31 cellular contexts compared by ENCODE assay signal in the genomic region with DNA sequence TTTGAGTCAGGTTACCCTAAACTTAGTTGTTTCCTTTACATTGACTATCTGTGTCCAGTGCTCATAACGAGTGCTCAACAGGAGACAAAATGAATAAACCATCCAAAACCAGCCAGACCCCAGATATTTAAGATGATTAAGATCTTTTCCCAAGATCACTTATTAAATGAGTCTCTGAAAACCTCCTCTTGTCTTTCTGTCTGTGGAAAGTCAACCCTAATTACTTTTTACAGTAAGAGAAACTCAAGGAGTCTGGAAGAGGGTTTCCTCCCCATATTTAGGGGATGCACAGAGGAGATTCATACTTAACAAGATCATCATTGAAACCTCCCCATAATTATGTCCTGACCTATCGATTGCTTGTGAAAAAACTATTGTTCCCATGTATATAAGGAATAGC.
"Had no signal": no experiment of that assay in that cellular context is flagged by ENCODE, and none has a peak within 500 bp of the region (broad histone marks: within the 10 kb centered on the region; RNA-seq: fewer than 3 reads in every experiment).

No MANE protein-coding gene starts in this region.

- H3K27ac ChIP-seq: KMS-11, Peyer's patch had no signal

- H3K4me1 Mint-ChIP-seq: activated CD4-positive, alpha-beta T cell treated with anti-CD3 and anti-CD28 coated beads, Interleukin-2, amount 10 ng/mL, durations not matched to agents 24 days and 14 days; activated naive CD4-positive, alpha-beta T cell treated with anti-CD3 and anti-CD28 coated beads, Interleukin-2, amount 50 U/mL, for 24 hours; activated naive CD8-positive, alpha-beta T cell treated with anti-CD3 and anti-CD28 coated beads, Interleukin-2, amount 10 ng/mL, durations not matched to agents 7 days and 5 days had no signal

- ATAC-seq: activated CD8-positive, alpha-beta T cell treated with anti-CD3 and anti-CD28 coated beads for 36 hours; PC-3 had no signal

- H3K9me3 ChIP-seq: ascending aorta, Peyer's patch had no signal

- DNase-seq: activated CD4-positive, alpha-beta T cell treated with anti-CD3 and anti-CD28 coated beads, Interleukin-2, amount 10 ng/mL, durations not matched to agents 24 days and 14 days; activated CD4-positive, alpha-beta T cell treated with anti-CD3 and anti-CD28 coated beads, Interleukin-2, amount 50 U/mL, for 4 hours; activated CD8-positive, alpha-beta T cell treated with anti-CD3 and anti-CD28 coated beads for 36 hours; activated gamma-delta T cell; activated naive CD4-positive, alpha-beta T cell treated with Interleukin-2 at 50 U/mL for 16 hours; activated naive CD8-positive, alpha-beta T cell treated with anti-CD3 and anti-CD28 coated beads, Interleukin-2, amount 10 ng/mL, durations not matched to agents 7 days and 5 days; activated T-cell treated with anti-CD3 and anti-CD28 coated beads, Interleukin-2, amount 50 U/mL, for 24 hours; amygdala; MM.1S; MV-4-11; NCI-H1092 treated with DMSO at 0.1 percent for 48 hours; NCI-H1417; NCI-H146; NCI-H187; NCI-H2029 treated with DMSO at 0.1 percent for 48 hours; NCI-H2107; NCI-H2171; NCI-H510A; NCI-H526; NCI-H748 treated with DMSO at 0.1 percent for 48 hours; NK-92 treated with Interleukin-12 subunit alpha and Interleukin-12 subunit beta, amount 100 ng/mL, for 24 hours; PC-3; Peyer's patch; RPMI8226; SIG-M5 had no signal

- H3K9me3 Mint-ChIP-seq: activated CD4-positive, alpha-beta T cell treated with anti-CD3 and anti-CD28 coated beads, Interleukin-2, amount 10 ng/mL, durations not matched to agents 24 days and 14 days; activated CD8-positive, alpha-beta T cell treated with anti-CD3 and anti-CD28 coated beads for 36 hours; activated naive CD4-positive, alpha-beta T cell treated with anti-CD3 and anti-CD28 coated beads, Interleukin-2, amount 50 U/mL, for 24 hours; activated naive CD8-positive, alpha-beta T cell treated with anti-CD3 and anti-CD28 coated beads, Interleukin-2, amount 10 ng/mL, durations not matched to agents 7 days and 5 days; activated T-cell treated with anti-CD3 and anti-CD28 coated beads, Interleukin-2, amount 50 U/mL, for 24 hours; activated T-helper 2 cell treated with anti-CD3 and anti-CD28 coated beads, Interferon-gamma antibody, Interleukin-2, Interleukin-4, amounts not matched to agents 10 μg/mL and 5 μg/mL and 100 μg/mL, durations not matched to agents 14 hours and 24 hours and 36 hours; T-helper 1 cell treated with Interleukin-12 subunit alpha and Interleukin-12 subunit beta and Interleukin-4 antibody, amounts not matched to agents 30 μg/mL and 1 μg/mL, for 36 hours; T-helper 2 cell treated with Interferon-gamma antibody and Interleukin-4, amounts not matched to agents 5 μg/mL and 100 μg/mL, for 36 hours had no signal

- H3K4me3 ChIP-seq: ascending aorta, Peyer's patch had no signal

- H3K27me3 ChIP-seq: ascending aorta, Peyer's patch had no signal

- H3K36me3 Mint-ChIP-seq: activated naive CD4-positive, alpha-beta T cell treated with anti-CD3 and anti-CD28 coated beads, Interleukin-2, amount 50 U/mL, for 24 hours; activated naive CD8-positive, alpha-beta T cell treated with anti-CD3 and anti-CD28 coated beads, Interleukin-2, amount 10 ng/mL, durations not matched to agents 7 days and 5 days had no signal

- H3K4me3 Mint-ChIP-seq: activated CD4-positive, alpha-beta T cell treated with anti-CD3 and anti-CD28 coated beads, Interleukin-2, amount 10 ng/mL, durations not matched to agents 24 days and 14 days; activated CD8-positive, alpha-beta T cell treated with anti-CD3 and anti-CD28 coated beads for 36 hours; activated naive CD4-positive, alpha-beta T cell treated with anti-CD3 and anti-CD28 coated beads, Interleukin-2, amount 50 U/mL, for 24 hours; activated naive CD8-positive, alpha-beta T cell treated with anti-CD3 and anti-CD28 coated beads, Interleukin-2, amount 10 ng/mL, durations not matched to agents 7 days and 5 days; activated T-cell treated with anti-CD3 and anti-CD28 coated beads, Interleukin-2, amount 50 U/mL, for 24 hours; T-helper 1 cell treated with Interleukin-12 subunit alpha and Interleukin-12 subunit beta and Interleukin-4 antibody, amounts not matched to agents 30 μg/mL and 1 μg/mL, for 36 hours; T-helper 2 cell treated with Interferon-gamma antibody and Interleukin-4, amounts not matched to agents 5 μg/mL and 100 μg/mL, for 36 hours had no signal

- H3K36me3 ChIP-seq: ascending aorta, Peyer's patch had no signal

- H3K27ac Mint-ChIP-seq: activated CD4-positive, alpha-beta T cell treated with anti-CD3 and anti-CD28 coated beads, Interleukin-2, amount 10 ng/mL, durations not matched to agents 24 days and 14 days; activated CD8-positive, alpha-beta T cell treated with anti-CD3 and anti-CD28 coated beads for 36 hours; activated naive CD4-positive, alpha-beta T cell treated with anti-CD3 and anti-CD28 coated beads, Interleukin-2, amount 50 U/mL, for 24 hours; activated naive CD8-positive, alpha-beta T cell treated with anti-CD3 and anti-CD28 coated beads, Interleukin-2, amount 10 ng/mL, durations not matched to agents 7 days and 5 days; activated T-cell treated with anti-CD3 and anti-CD28 coated beads, Interleukin-2, amount 50 U/mL, for 24 hours; activated T-helper 2 cell treated with anti-CD3 and anti-CD28 coated beads, Interferon-gamma antibody, Interleukin-2, Interleukin-4, amounts not matched to agents 10 μg/mL and 5 μg/mL and 100 μg/mL, durations not matched to agents 14 hours and 24 hours and 36 hours; T-helper 1 cell treated with Interleukin-12 subunit alpha and Interleukin-12 subunit beta and Interleukin-4 antibody, amounts not matched to agents 30 μg/mL and 1 μg/mL, for 36 hours; T-helper 2 cell treated with Interferon-gamma antibody and Interleukin-4, amounts not matched to agents 5 μg/mL and 100 μg/mL, for 36 hours had no signal
